In genomic region chr2:37897511-37897910, GRCh38 we compare ENCODE assay signal across 1 cellular context.
TF ChIP-seq lines count a peak whose summit lies in the region.

No MANE protein-coding gene starts in this region.

TF ChIP-seq in A549, 52 proteins besides CTCF, POLR2A, EP300 and RAD21 (continued from another document):
- TF ChIP-seq, protein P1, sequence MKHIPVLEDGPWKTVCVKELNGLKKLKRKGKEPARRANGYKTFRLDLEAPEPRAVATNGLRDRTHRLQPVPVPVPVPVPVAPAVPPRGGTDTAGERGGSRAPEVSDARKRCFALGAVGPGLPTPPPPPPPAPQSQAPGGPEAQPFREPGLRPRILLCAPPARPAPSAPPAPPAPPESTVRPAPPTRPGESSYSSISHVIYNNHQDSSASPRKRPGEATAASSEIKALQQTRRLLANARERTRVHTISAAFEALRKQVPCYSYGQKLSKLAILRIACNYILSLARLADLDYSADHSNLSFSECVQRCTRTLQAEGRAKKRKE (CRISPR knock-in tag; IDR thresholded peaks at IDR 0.05; ENCODE audit: low read depth): no peak
- no peak for TF ChIP-seq RCOR1 (IDR thresholded peaks at IDR 0.05; ENCODE audit: low read depth, low read length)
- TF ChIP-seq SREBF2 (IDR thresholded peaks at IDR 0.05): no peak
- TF ChIP-seq, protein P2, sequence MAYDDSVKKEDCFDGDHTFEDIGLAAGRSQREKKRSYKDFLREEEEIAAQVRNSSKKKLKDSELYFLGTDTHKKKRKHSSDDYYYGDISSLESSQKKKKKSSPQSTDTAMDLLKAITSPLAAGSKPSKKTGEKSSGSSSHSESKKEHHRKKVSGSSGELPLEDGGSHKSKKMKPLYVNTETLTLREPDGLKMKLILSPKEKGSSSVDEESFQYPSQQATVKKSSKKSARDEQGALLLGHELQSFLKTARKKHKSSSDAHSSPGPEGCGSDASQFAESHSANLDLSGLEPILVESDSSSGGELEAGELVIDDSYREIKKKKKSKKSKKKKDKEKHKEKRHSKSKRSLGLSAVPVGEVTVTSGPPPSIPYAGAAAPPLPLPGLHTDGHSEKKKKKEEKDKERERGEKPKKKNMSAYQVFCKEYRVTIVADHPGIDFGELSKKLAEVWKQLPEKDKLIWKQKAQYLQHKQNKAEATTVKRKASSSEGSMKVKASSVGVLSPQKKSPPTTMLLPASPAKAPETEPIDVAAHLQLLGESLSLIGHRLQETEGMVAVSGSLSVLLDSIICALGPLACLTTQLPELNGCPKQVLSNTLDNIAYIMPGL (CRISPR knock-in tag; IDR thresholded peaks at IDR 0.05; ENCODE audit: borderline replicate concordance): no peak
- no peak for TF ChIP-seq CHD2 (IDR thresholded peaks at IDR 0.05; ENCODE audit: low read length, partially characterized antibody)
- no peak for TF ChIP-seq PHF8 (IDR thresholded peaks at IDR 0.05; ENCODE audit: borderline replicate concordance, low read depth)
